ENCODE assay signal across 8 cellular contexts in genomic region chr13:44274838-44275237, GRCh38.
A peak's percentile ranks its signal among the peaks of the same experiment; 100 is the strongest.
DNase-seq lines count a peak whose midpoint lies in the region; ATAC-seq and TF ChIP-seq lines count a peak whose summit lies in the region.

No MANE protein-coding gene starts in this region.

- H3K9me3 Mint-ChIP-seq in natural killer cell = peaks cover 0 to 2% of the 10 kb centered on the region in 2 donors

- intact Hi-C loops in colonic mucosa (cut with DNase I) (no loop called here), natural killer cell (cut with micrococcal nuclease) (loop anchor here (1.0 to 10.0 kb wide), 3 partner anchors 16 to 160 kb away; no protein-coding TSS in a partner anchor)

- peak overlapping the region; percentile 75 to 90 for H3K27ac Mint-ChIP-seq in natural killer cell

- H3K36me3 ChIP-seq in BLaER1 = no peaks in the 10 kb centered on the region
- no peaks in the 10 kb centered on the region for H3K36me3 ChIP-seq in OCI-LY3 (replicated peaks; ENCODE audit: low read depth, low read length)
- no peaks in the 10 kb centered on the region for H3K36me3 ChIP-seq in colonic mucosa

- H3K27ac ChIP-seq in BLaER1 (peak overlapping the region; percentile 75), OCI-LY3 (ENCODE audit: low read length) (no peak overlapping the region), colonic mucosa (peak overlapping the region; percentile 39)

- peak overlapping the region; percentile 52 for H3K4me3 ChIP-seq in BLaER1
- peak overlapping the region; percentile 67 for H3K4me3 ChIP-seq in OCI-LY3 (ENCODE audit: low read length)
- no peak overlapping the region for H3K4me3 ChIP-seq in colonic mucosa

- peak overlapping the region; percentile 74 for H3K4me3 Mint-ChIP-seq in natural killer cell

- H4K20me1 ChIP-seq in BLaER1 (no peaks in the 10 kb centered on the region), OCI-LY3 (ENCODE audit: insufficient read depth, low read length) (no peaks in the 10 kb centered on the region)

- H3K4me2 ChIP-seq in BLaER1 (peak overlapping the region; percentile 81), OCI-LY3 (ENCODE audit: low read length) (peak overlapping the region; percentile 81)

- peaks cover 7 to 16% of the 10 kb centered on the region in 2 donors for H3K27me3 Mint-ChIP-seq in natural killer cell (ENCODE audit: low read depth in 2 of 2)

- TF ChIP-seq CTCF in OCI-LY3 (IDR thresholded peaks at IDR 0.05; ENCODE audit: low read depth, low read length) (no peak), colonic mucosa (IDR thresholded peaks at IDR 0.05) (no peak), natural killer cell (IDR thresholded peaks at IDR 0.05) (no peak)

- H2AFZ ChIP-seq in OCI-LY3 (ENCODE audit: low read depth, low read length) = peak overlapping the region; percentile 98

- no peaks in the 10 kb centered on the region for H3K9me3 ChIP-seq in BLaER1
- H3K9me3 ChIP-seq in OCI-LY3 (ENCODE audit: insufficient read depth, low read length) = no peaks in the 10 kb centered on the region; the same call in 1 of the 2 replicates
- no peaks in the 10 kb centered on the region for H3K9me3 ChIP-seq in colonic mucosa

- ATAC-seq in natural killer cell (peak; percentile 44 to 64 (median 49)), HG03442 (IDR thresholded peaks at IDR 0.05; ENCODE audit: unreplicated experiment) (no peak)

- H3K9ac ChIP-seq in BLaER1 (peak overlapping the region; percentile 65), OCI-LY3 (ENCODE audit: low read length) (peak overlapping the region; percentile 44), colonic mucosa (ENCODE audit: low read depth in 2 of 2, low read length in 2 of 2) (peak overlapping the region in 1 of 2 donors; percentile 57)

- H3K27me3 ChIP-seq in BLaER1 (no peaks in the 10 kb centered on the region), OCI-LY3 (ENCODE audit: low read depth, low read length) (peaks cover 18% of the 10 kb centered on the region), colonic mucosa (no peaks in the 10 kb centered on the region)

- no peaks in the 10 kb centered on the region for H3K79me2 ChIP-seq in OCI-LY3 (ENCODE audit: low read length)

- DNase-seq in colonic mucosa = no peak
- DNase-seq in natural killer cell = peak; percentile 22
- no peak for DNase-seq in AML-193 (lab: John Stamatoyannopoulos, UW)
- no peak for DNase-seq in NCI-H2227 treated with DMSO at 0.1 percent for 48 hours (lab: John Stamatoyannopoulos, UW)
- DNase-seq in NCI-H345 (lab: John Stamatoyannopoulos, UW) = no peak

- peaks cover 10% of the 10 kb centered on the region for H3K36me3 Mint-ChIP-seq in natural killer cell

- H3K4me1 ChIP-seq in BLaER1 = peaks cover 62% of the 10 kb centered on the region
- peaks cover 13% of the 10 kb centered on the region for H3K4me1 ChIP-seq in OCI-LY3 (ENCODE audit: low read length)
- no peaks in the 10 kb centered on the region for H3K4me1 ChIP-seq in colonic mucosa

- H3K4me1 Mint-ChIP-seq in natural killer cell = peaks cover 17 to 22% of the 10 kb centered on the region in 2 donors
